Comparison of ENCODE assay signal across 10 cellular contexts in the genomic region with DNA sequence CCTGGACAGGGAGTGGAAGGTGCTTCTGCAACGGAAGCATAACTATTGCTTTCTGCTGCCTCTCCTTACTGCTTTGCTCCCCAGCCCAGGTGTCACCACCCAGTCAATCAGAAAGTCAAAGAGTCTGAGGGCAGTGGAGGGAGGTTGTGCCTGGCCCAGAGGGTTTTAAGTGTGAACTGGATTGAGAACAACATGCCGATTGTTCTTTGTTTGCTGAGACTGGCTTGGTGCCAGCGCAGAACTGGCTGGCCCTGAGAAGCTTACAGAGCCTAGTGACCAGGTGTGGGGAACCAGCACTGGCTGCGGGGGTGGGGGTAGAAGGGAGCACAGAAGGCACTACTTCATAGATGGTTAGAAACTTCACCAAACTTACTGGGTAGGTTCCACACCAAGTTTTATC. TPM values are rescaled to one million over a fixed set of nuclear protein-coding genes. Genes with fewer than 3 reads are reported as not detected.
A peak's percentile ranks its signal among the peaks of the same experiment; 100 is the strongest.
DNase-seq lines count a peak whose midpoint lies in the region.
"Had no signal": no experiment of that assay in that cellular context is flagged by ENCODE, and none has a peak within 500 bp of the region (broad histone marks: within the 10 kb centered on the region; RNA-seq: fewer than 3 reads in every experiment).

No MANE protein-coding gene starts in this region.

- DNase-seq in DMS79 (lab: John Stamatoyannopoulos, UW) (peak; percentile 24), NCI-H345 treated with DMSO at 0.1 percent for 48 hours (lab: John Stamatoyannopoulos, UW; ENCODE audit: unreplicated experiment) (peak; percentile 61), dermis microvascular lymphatic vessel endothelial cell (ENCODE audit: low read depth in 2 of 2) (peak; percentile 3 to 12), pons (ENCODE audit: low spot score) (peak; percentile 94), ecto neural progenitor cell (ENCODE audit: low spot score) (no peak), RKO (ENCODE audit: low spot score) (no peak), T1000 (lab: John Stamatoyannopoulos, UW) (no peak)
- no peak for DNase-seq in effector CD4-positive, alpha-beta T cell
- DNase-seq: CD4-positive, CD25-positive, alpha-beta regulatory T cell; NCI-H2171 treated with DMSO at 0.1 percent for 48 hours had no signal

RNA-seq across cellular contexts. Expression of a gene that starts 31.1 kb away (rescaled TPM):
- 1.4 TPM in 2 replicates for total RNA-seq in dermis microvascular lymphatic vessel endothelial cell

Comparison
In these comparisons a context has a peak if more than half of its experiments do, and no peak if none do; other contexts are left out.
1. DNase-seq: peak in DMS79 (single experiment), NCI-H345 treated with DMSO at 0.1 percent for 48 hours (single experiment), dermis microvascular lymphatic vessel endothelial cell (2 of 2) and pons (single experiment); none in effector CD4-positive, alpha-beta T cell (single experiment), ecto neural progenitor cell (single experiment), RKO (single experiment) and T1000 (single experiment).